In the genomic region with DNA sequence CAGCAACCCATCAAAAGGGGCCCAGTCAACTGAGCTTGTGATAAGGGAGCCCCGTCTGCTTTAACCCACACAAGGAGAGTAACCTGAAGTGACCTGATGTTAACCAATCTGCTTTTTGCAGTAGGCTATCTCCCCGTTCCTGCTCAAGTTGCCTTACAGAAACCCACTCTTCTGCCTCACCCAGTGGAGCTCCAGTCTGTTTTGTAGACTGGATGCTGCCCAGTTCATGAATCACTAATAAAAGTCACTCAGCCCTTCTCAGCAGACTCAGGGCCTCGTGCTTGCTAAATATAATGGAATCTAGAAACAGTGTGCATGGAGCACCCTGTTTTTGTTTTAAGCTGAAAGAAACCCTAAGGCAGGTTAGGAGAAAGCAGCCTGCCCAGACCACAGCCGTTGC, we compare ENCODE assay signal across 1 cellular context.
TF ChIP-seq lines count a peak whose summit lies in the region.

No MANE protein-coding gene starts in this region.

TF ChIP-seq in GM23338, 12 proteins besides CTCF, POLR2A, EP300 and RAD21:
- TF ChIP-seq, protein P1, sequence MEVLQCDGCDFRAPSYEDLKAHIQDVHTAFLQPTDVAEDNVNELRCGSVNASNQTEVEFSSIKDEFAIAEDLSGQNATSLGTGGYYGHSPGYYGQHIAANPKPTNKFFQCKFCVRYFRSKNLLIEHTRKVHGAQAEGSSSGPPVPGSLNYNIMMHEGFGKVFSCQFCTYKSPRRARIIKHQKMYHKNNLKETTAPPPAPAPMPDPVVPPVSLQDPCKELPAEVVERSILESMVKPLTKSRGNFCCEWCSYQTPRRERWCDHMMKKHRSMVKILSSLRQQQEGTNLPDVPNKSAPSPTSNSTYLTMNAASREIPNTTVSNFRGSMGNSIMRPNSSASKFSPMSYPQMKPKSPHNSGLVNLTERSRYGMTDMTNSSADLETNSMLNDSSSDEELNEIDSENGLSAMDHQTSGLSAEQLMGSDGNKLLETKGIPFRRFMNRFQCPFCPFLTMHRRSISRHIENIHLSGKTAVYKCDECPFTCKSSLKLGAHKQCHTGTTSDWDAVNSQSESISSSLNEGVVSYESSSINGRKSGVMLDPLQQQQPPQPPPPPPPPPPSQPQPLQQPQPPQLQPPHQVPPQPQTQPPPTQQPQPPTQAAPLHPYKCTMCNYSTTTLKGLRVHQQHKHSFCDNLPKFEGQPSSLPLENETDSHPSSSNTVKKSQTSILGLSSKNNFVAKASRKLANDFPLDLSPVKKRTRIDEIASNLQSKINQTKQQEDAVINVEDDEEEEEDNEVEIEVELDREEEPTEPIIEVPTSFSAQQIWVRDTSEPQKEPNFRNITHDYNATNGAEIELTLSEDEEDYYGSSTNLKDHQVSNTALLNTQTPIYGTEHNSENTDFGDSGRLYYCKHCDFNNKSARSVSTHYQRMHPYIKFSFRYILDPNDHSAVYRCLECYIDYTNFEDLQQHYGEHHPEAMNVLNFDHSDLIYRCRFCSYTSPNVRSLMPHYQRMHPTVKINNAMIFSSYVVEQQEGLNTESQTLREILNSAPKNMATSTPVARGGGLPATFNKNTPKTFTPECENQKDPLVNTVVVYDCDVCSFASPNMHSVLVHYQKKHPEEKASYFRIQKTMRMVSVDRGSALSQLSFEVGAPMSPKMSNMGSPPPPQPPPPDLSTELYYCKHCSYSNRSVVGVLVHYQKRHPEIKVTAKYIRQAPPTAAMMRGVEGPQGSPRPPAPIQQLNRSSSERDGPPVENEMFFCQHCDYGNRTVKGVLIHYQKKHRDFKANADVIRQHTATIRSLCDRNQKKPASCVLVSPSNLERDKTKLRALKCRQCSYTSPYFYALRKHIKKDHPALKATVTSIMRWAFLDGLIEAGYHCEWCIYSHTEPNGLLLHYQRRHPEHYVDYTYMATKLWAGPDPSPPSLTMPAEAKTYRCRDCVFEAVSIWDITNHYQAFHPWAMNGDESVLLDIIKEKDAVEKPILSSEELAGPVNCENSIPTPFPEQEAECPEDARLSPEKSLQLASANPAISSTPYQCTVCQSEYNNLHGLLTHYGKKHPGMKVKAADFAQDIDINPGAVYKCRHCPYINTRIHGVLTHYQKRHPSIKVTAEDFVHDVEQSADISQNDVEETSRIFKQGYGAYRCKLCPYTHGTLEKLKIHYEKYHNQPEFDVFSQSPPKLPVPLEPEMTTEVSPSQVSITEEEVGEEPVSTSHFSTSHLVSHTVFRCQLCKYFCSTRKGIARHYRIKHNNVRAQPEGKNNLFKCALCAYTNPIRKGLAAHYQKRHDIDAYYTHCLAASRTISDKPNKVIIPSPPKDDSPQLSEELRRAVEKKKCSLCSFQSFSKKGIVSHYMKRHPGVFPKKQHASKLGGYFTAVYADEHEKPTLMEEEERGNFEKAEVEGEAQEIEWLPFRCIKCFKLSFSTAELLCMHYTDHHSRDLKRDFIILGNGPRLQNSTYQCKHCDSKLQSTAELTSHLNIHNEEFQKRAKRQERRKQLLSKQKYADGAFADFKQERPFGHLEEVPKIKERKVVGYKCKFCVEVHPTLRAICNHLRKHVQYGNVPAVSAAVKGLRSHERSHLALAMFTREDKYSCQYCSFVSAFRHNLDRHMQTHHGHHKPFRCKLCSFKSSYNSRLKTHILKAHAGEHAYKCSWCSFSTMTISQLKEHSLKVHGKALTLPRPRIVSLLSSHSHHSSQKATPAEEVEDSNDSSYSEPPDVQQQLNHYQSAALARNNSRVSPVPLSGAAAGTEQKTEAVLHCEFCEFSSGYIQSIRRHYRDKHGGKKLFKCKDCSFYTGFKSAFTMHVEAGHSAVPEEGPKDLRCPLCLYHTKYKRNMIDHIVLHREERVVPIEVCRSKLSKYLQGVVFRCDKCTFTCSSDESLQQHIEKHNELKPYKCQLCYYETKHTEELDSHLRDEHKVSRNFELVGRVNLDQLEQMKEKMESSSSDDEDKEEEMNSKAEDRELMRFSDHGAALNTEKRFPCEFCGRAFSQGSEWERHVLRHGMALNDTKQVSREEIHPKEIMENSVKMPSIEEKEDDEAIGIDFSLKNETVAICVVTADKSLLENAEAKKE (CRISPR knock-in tag; IDR thresholded peaks at IDR 0.05) = no peak
